37 cellular contexts compared by ENCODE assay signal in genomic region chr4:163489929-163490328, GRCh38. TPM values are rescaled to one million over a fixed set of nuclear protein-coding genes. Genes with fewer than 3 reads are reported as not detected.
"Had no signal": no experiment of that assay in that cellular context is flagged by ENCODE, and none has a peak within 500 bp of the region (broad histone marks: within the 10 kb centered on the region; RNA-seq: fewer than 3 reads in every experiment).

No MANE protein-coding gene starts in this region.

- H3K9me3 ChIP-seq: adrenal gland, body of pancreas, breast epithelium had no signal

- DNase-seq: activated B cell treated with CpG ODN at 0.5 μM for 24 hours; activated CD4-positive, alpha-beta memory T cell treated with anti-CD3 and anti-CD28 coated beads for 36 hours; activated CD4-positive, alpha-beta T cell treated with anti-CD3 and anti-CD28 coated beads for 4 hours; activated CD4-positive, alpha-beta T cell treated with anti-CD3 and anti-CD28 coated beads, Interleukin-2, amount 10 ng/mL, durations not matched to agents 24 days and 14 days; activated CD4-positive, alpha-beta T cell treated with anti-CD3 and anti-CD28 coated beads, Interleukin-2, amount 50 U/mL, for 1 hour; activated CD4-positive, alpha-beta T cell treated with anti-CD3 and anti-CD28 coated beads, Interleukin-2, amount 50 U/mL, for 4 hours; activated CD4-positive, CD25-positive, alpha-beta regulatory T cell treated with anti-CD3 and anti-CD28 coated beads, Interleukin-2, amount 50 U/mL, for 72 hours; activated CD8-positive, alpha-beta memory T cell treated with anti-CD3 and anti-CD28 coated beads, Interleukin-2, amount 50 U/mL, for 4 hours; activated CD8-positive, alpha-beta T cell treated with anti-CD3 and anti-CD28 coated beads for 36 hours; activated effector memory CD4-positive, alpha-beta T cell treated with anti-CD3 and anti-CD28 coated beads, Interleukin-2, amount 50 U/mL, for 16 hours; activated gamma-delta T cell treated with Interleukin-2 at 50 U/mL for 16 hours; activated naive CD4-positive, alpha-beta T cell; activated naive CD4-positive, alpha-beta T cell treated with anti-CD3 and anti-CD28 coated beads for 36 hours; activated naive CD4-positive, alpha-beta T cell treated with anti-CD3 and anti-CD28 coated beads, Interleukin-2, amount 50 U/mL, for 16 hours; activated naive CD8-positive, alpha-beta T cell treated with anti-CD3 and anti-CD28 coated beads for 36 hours; activated T-cell treated with anti-CD3 and anti-CD28 coated beads for 4 hours; activated T-cell treated with anti-CD3 and anti-CD28 coated beads, Interleukin-2, amount 50 U/mL, for 1 hour; activated T-cell treated with anti-CD3 and anti-CD28 coated beads, Interleukin-2, amount 50 U/mL, for 4 hours; activated T-cell treated with anti-CD3 and anti-CD28 coated beads, Interleukin-2, amount 50 U/mL, for 72 hours; adrenal gland; amniotic stem cell; aorta; body of pancreas; brain microvascular endothelial cell; central memory CD4-positive, alpha-beta T cell; T-helper 1 cell; T-helper 2 cell; T-helper 9 cell had no signal

- H3K27me3 ChIP-seq: adrenal gland, body of pancreas, brain microvascular endothelial cell, breast epithelium had no signal

- H3K27ac ChIP-seq: adrenal gland, body of pancreas, brain microvascular endothelial cell, breast epithelium, VCaP had no signal

- H3K4me3 ChIP-seq: adrenal gland, body of pancreas, breast epithelium had no signal

- FAIRE-seq: astrocyte, TTC549 had no signal

- H3K4me1 ChIP-seq: adrenal gland, body of pancreas, breast epithelium had no signal

- H3K36me3 ChIP-seq: adrenal gland, brain microvascular endothelial cell, breast epithelium had no signal

- ATAC-seq: activated CD8-positive, alpha-beta T cell treated with anti-CD3 and anti-CD28 coated beads for 36 hours; activated naive CD4-positive, alpha-beta T cell treated with anti-CD3 and anti-CD28 coated beads, Interleukin-2, amount 50 U/mL, for 72 hours; activated T-cell treated with anti-CD3 and anti-CD28 coated beads, Interleukin-2, amount 50 U/mL, for 4 hours; activated T-cell treated with anti-CD3 and anti-CD28 coated beads, Interleukin-2, amount 50 U/mL, for 72 hours; activated T-helper 17 cell treated with anti-CD3 and anti-CD28 coated beads, Interleukin-2, amount 50 U/mL, for 72 hours; body of pancreas had no signal

RNA-seq across cellular contexts. Expression of gene TKTL2, which starts 16.4 kb away (rescaled TPM):
- total RNA-seq: activated CD4-positive, alpha-beta memory T cell treated with anti-CD3 and anti-CD28 coated beads for 36 hours; activated CD4-positive, alpha-beta T cell treated with anti-CD3 and anti-CD28 coated beads, Interleukin-2, amount 10 ng/mL, durations not matched to agents 24 days and 14 days; activated CD8-positive, alpha-beta memory T cell treated with anti-CD3 and anti-CD28 coated beads for 36 hours; activated CD8-positive, alpha-beta T cell treated with anti-CD3 and anti-CD28 coated beads for 36 hours; activated naive CD4-positive, alpha-beta T cell treated with anti-CD3 and anti-CD28 coated beads for 36 hours; activated naive CD4-positive, alpha-beta T cell treated with anti-CD3 and anti-CD28 coated beads, Interleukin-2, amount 50 U/mL, for 72 hours; activated naive CD8-positive, alpha-beta T cell treated with anti-CD3 and anti-CD28 coated beads for 36 hours; activated T-cell treated with anti-CD3 and anti-CD28 coated beads, Interleukin-2, amount 50 U/mL, for 4 hours; activated T-cell treated with anti-CD3 and anti-CD28 coated beads, Interleukin-2, amount 50 U/mL, for 72 hours; activated T-helper 1 cell treated with anti-CD3 and anti-CD28 coated beads, Interleukin-12 subunit alpha, Interleukin-12 subunit beta, Interleukin-2, Interleukin-4 antibody, amounts not matched to agents 30 ng/mL and 10 ng/mL and 1 ng/mL, durations not matched to agents 14 hours and 24 hours and 36 hours; activated T-helper 17 cell treated with anti-CD3 and anti-CD28 coated beads, Interleukin-2, amount 50 U/mL, for 72 hours; adrenal gland; aorta; astrocyte; body of pancreas; cardiac septum had no signal
- polyA plus RNA-seq: adrenal gland, aorta had no signal
